ENCODE assay signal across 19 cellular contexts in genomic region chr14:95025941-95026340, GRCh38.
"Had no signal": no experiment of that assay in that cellular context is flagged by ENCODE, and none has a peak within 500 bp of the region (broad histone marks: within the 10 kb centered on the region; RNA-seq: fewer than 3 reads in every experiment).

No MANE protein-coding gene starts in this region.

- H3K4me3 ChIP-seq: dorsolateral prefrontal cortex, gastrocnemius medialis, heart right ventricle, ovary, right lobe of liver, stomach, thoracic aorta, transverse colon had no signal

- ATAC-seq: esophagus mucosa; gastrocnemius medialis; heart right ventricle; left ventricle myocardium superior; naive thymus-derived CD8-positive, alpha-beta T cell; right lobe of liver had no signal

- H3K27ac ChIP-seq: dorsolateral prefrontal cortex, gastrocnemius medialis, heart right ventricle, ovary, right lobe of liver, stomach, thoracic aorta, transverse colon had no signal

- DNase-seq: central memory CD4-positive, alpha-beta T cell; cortex of kidney; dorsolateral prefrontal cortex; effector memory CD4-positive, alpha-beta T cell; gastrocnemius medialis; heart right ventricle; left ventricle myocardium superior; mesendoderm; naive thymus-derived CD8-positive, alpha-beta T cell; ovary; right lobe of liver; stimulated activated CD4-positive, alpha-beta T cell treated with anti-CD3 and anti-CD28 coated beads, Interleukin-2, amount 100 ng/mL, for 24 hours; stimulated activated CD4-positive, alpha-beta T cell treated with anti-CD3 and anti-CD28 coated beads, Interleukin-4, amount 100 ng/mL, for 4 hours; stimulated activated naive CD4-positive, alpha-beta T cell; stomach; substantia nigra; transverse colon had no signal

- H3K9me3 ChIP-seq: gastrocnemius medialis, ovary, right lobe of liver, transverse colon had no signal

- H3K27me3 ChIP-seq: dorsolateral prefrontal cortex, gastrocnemius medialis, heart right ventricle, ovary, right lobe of liver, stomach, transverse colon had no signal

- H3K27ac Mint-ChIP-seq: naive thymus-derived CD8-positive, alpha-beta T cell had no signal

- H3K36me3 ChIP-seq: gastrocnemius medialis, heart right ventricle, ovary, right lobe of liver, stomach, thoracic aorta, transverse colon had no signal

- H3K4me3 Mint-ChIP-seq: naive thymus-derived CD8-positive, alpha-beta T cell had no signal

- H3K4me1 ChIP-seq: gastrocnemius medialis, heart right ventricle, right lobe of liver, stomach, transverse colon had no signal

- H3K36me3 Mint-ChIP-seq: naive thymus-derived CD8-positive, alpha-beta T cell had no signal
